1 cellular context compared by ENCODE assay signal in the genomic region with DNA sequence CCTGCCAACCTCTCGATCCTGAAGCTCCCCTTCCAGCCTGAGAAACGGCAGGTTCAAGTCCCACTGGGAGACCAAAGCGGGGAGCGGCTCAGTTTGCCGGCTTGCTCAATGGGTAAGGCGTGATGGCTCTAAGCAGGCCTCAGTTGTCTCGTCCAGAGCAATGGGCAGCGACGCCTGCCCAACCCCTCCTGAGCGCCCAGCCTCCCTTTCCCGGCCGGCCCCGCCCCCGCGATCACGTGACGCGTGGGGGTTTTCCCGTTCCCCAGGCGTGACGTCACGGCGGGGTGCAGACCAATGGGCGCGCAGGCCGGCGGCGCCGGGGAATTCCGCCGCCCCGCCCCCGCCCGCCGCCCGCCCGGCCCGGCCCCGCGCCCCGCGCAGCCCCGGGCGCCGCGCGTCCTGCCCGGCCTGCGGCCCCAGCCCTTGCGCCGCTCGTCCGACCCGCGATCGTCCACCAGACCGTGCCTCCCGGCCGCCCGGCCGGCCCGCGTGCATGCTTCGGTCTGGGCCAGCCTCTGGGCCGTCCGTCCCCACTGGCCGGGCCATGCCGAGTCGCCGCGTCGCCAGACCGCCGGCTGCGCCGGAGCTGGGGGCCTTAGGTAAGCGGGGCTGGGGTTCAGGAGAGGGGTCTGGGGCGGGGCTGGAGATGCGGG.
A peak's percentile ranks its signal among the peaks of the same experiment; 100 is the strongest.
TF ChIP-seq lines count a peak whose summit lies in the region.

Gene RELB, plus strand, starts transcription at position 378 of the 653 bp plus-strand sequence. Its CDS starts 116 bp downstream, at position 494.

TF ChIP-seq in HepG2, 621 proteins besides CTCF, POLR2A, EP300 and RAD21 (continued from another document and continues in another):
- no peak for TF ChIP-seq HNF1A (IDR thresholded peaks at IDR 0.05; ENCODE audit: low read depth)
- TF ChIP-seq HNF1A (CRISPR knock-in tag; IDR thresholded peaks at IDR 0.05; ENCODE audit: borderline replicate concordance) = 0 out of 2 replicates have a peak, but pooled peaks have one; percentile 38
- TF ChIP-seq CHD4 (IDR thresholded peaks at IDR 0.05; ENCODE audit: borderline replicate concordance, low read length) = peak; percentile 64; the same call in 1 of the 2 replicates
- TF ChIP-seq YY1 (IDR thresholded peaks at IDR 0.05; ENCODE audit: insufficient read depth, insufficient replicate concordance, low read depth, low read length) = peak; percentile 50
- TF ChIP-seq NFE2L1 (CRISPR knock-in tag; IDR thresholded peaks at IDR 0.05; ENCODE audit: borderline replicate concordance) = no peak
- TF ChIP-seq SP5 (CRISPR knock-in tag; IDR thresholded peaks at IDR 0.05; ENCODE audit: borderline replicate concordance, low read depth) = peak; percentile 59
- TF ChIP-seq, protein P1, sequence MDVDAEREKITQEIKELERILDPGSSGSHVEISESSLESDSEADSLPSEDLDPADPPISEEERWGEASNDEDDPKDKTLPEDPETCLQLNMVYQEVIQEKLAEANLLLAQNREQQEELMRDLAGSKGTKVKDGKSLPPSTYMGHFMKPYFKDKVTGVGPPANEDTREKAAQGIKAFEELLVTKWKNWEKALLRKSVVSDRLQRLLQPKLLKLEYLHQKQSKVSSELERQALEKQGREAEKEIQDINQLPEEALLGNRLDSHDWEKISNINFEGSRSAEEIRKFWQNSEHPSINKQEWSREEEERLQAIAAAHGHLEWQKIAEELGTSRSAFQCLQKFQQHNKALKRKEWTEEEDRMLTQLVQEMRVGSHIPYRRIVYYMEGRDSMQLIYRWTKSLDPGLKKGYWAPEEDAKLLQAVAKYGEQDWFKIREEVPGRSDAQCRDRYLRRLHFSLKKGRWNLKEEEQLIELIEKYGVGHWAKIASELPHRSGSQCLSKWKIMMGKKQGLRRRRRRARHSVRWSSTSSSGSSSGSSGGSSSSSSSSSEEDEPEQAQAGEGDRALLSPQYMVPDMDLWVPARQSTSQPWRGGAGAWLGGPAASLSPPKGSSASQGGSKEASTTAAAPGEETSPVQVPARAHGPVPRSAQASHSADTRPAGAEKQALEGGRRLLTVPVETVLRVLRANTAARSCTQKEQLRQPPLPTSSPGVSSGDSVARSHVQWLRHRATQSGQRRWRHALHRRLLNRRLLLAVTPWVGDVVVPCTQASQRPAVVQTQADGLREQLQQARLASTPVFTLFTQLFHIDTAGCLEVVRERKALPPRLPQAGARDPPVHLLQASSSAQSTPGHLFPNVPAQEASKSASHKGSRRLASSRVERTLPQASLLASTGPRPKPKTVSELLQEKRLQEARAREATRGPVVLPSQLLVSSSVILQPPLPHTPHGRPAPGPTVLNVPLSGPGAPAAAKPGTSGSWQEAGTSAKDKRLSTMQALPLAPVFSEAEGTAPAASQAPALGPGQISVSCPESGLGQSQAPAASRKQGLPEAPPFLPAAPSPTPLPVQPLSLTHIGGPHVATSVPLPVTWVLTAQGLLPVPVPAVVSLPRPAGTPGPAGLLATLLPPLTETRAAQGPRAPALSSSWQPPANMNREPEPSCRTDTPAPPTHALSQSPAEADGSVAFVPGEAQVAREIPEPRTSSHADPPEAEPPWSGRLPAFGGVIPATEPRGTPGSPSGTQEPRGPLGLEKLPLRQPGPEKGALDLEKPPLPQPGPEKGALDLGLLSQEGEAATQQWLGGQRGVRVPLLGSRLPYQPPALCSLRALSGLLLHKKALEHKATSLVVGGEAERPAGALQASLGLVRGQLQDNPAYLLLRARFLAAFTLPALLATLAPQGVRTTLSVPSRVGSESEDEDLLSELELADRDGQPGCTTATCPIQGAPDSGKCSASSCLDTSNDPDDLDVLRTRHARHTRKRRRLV (CRISPR knock-in tag; IDR thresholded peaks at IDR 0.05) = no peak
- TF ChIP-seq ZFP82 (CRISPR knock-in tag; IDR thresholded peaks at IDR 0.05; ENCODE audit: borderline replicate concordance) = no peak
- TF ChIP-seq HOXA7 (CRISPR knock-in tag; IDR thresholded peaks at IDR 0.05) = no peak
- no peak for TF ChIP-seq ZNF20 (CRISPR knock-in tag; IDR thresholded peaks at IDR 0.05)
- TF ChIP-seq TBP (CRISPR knock-in tag; IDR thresholded peaks at IDR 0.05) = no peak
- no peak for TF ChIP-seq ZBTB10 (CRISPR knock-in tag; IDR thresholded peaks at IDR 0.05; ENCODE audit: borderline replicate concordance)
- TF ChIP-seq PHF8 (CRISPR knock-in tag; IDR thresholded peaks at IDR 0.05) = peak; percentile 35; the same call in 1 of the 2 replicates
- no peak for TF ChIP-seq KLF13 (CRISPR knock-in tag; IDR thresholded peaks at IDR 0.05)
- TF ChIP-seq HBP1 (CRISPR knock-in tag; IDR thresholded peaks at IDR 0.05; ENCODE audit: low read depth) = peak; percentile 71; the same call in 1 of the 2 replicates
- peak; percentile 73 for TF ChIP-seq CBX1 (IDR thresholded peaks at IDR 0.05; ENCODE audit: low read depth)
- no peak for TF ChIP-seq AKNA (CRISPR knock-in tag; IDR thresholded peaks at IDR 0.05; ENCODE audit: borderline replicate concordance)
- 0 out of 2 replicates have a peak, but pooled peaks have one; percentile 19 for TF ChIP-seq POGK (CRISPR knock-in tag; conservative IDR thresholded peaks at IDR 0.05)
- TF ChIP-seq, protein P2, sequence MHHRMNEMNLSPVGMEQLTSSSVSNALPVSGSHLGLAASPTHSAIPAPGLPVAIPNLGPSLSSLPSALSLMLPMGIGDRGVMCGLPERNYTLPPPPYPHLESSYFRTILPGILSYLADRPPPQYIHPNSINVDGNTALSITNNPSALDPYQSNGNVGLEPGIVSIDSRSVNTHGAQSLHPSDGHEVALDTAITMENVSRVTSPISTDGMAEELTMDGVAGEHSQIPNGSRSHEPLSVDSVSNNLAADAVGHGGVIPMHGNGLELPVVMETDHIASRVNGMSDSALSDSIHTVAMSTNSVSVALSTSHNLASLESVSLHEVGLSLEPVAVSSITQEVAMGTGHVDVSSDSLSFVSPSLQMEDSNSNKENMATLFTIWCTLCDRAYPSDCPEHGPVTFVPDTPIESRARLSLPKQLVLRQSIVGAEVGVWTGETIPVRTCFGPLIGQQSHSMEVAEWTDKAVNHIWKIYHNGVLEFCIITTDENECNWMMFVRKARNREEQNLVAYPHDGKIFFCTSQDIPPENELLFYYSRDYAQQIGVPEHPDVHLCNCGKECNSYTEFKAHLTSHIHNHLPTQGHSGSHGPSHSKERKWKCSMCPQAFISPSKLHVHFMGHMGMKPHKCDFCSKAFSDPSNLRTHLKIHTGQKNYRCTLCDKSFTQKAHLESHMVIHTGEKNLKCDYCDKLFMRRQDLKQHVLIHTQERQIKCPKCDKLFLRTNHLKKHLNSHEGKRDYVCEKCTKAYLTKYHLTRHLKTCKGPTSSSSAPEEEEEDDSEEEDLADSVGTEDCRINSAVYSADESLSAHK (CRISPR knock-in tag; IDR thresholded peaks at IDR 0.05; ENCODE audit: borderline replicate concordance) = no peak
